ENCODE assay signal across 31 cellular contexts in genomic region chr1:226578946-226579639, GRCh38. TPM values are rescaled to one million over a fixed set of nuclear protein-coding genes. Genes with fewer than 3 reads are reported as not detected.
"Had no signal": no experiment of that assay in that cellular context is flagged by ENCODE, and none has a peak within 500 bp of the region (broad histone marks: within the 10 kb centered on the region; RNA-seq: fewer than 3 reads in every experiment).

No MANE protein-coding gene starts in this region.

- H3K27ac ChIP-seq: brain microvascular endothelial cell, cardiac muscle cell, KMS-11, SJCRH30 had no signal

- ATAC-seq: activated CD8-positive, alpha-beta memory T cell treated with anti-CD3 and anti-CD28 coated beads, Interleukin-2, amount 10 ng/mL, durations not matched to agents 7 days and 5 days; activated T-cell treated with anti-CD3 and anti-CD28 coated beads, Interleukin-2, amount 50 U/mL, for 4 hours; Panc1 had no signal

- H3K9me3 ChIP-seq: SJCRH30, SK-N-SH had no signal

- H3K4me2 ChIP-seq: KMS-11, SK-N-SH had no signal

- DNase-seq: activated B cell treated with CpG ODN at 0.5 μM for 24 hours; activated CD4-positive, alpha-beta T cell treated with anti-CD3 and anti-CD28 coated beads for 1 hour; activated CD4-positive, alpha-beta T cell treated with anti-CD3 and anti-CD28 coated beads, Interleukin-2, amount 10 ng/mL, durations not matched to agents 24 days and 14 days; activated CD4-positive, alpha-beta T cell treated with anti-CD3 and anti-CD28 coated beads, Interleukin-2, amount 50 U/mL, for 48 hours; activated CD8-positive, alpha-beta memory T cell treated with anti-CD3 and anti-CD28 coated beads, Interleukin-2, amount 10 ng/mL, durations not matched to agents 7 days and 5 days; activated effector memory CD4-positive, alpha-beta T cell treated with anti-CD3 and anti-CD28 coated beads, Interleukin-2, amount 50 U/mL, for 16 hours; activated naive CD4-positive, alpha-beta T cell treated with Interleukin-2 at 50 U/mL for 16 hours; activated naive CD8-positive, alpha-beta T cell treated with anti-CD3 and anti-CD28 coated beads for 36 hours; activated T-cell treated with anti-CD3 and anti-CD28 coated beads, Interleukin-2, amount 50 U/mL, for 4 hours; brain microvascular endothelial cell; cerebellar nuclear complex; NCI-H1092; NCI-H1417; NCI-H1694; NCI-H2029; NCI-H2107; NCI-H2171 treated with DMSO at 0.1 percent for 48 hours; NCI-H226; NCI-H526; NCI-H774; Right ventricle myocardium superior; RPMI8226; SJCRH30; SK-N-SH; T-helper 1 cell had no signal

- H3K36me3 ChIP-seq: brain microvascular endothelial cell, cardiac muscle cell, SJCRH30 had no signal

- H3K9ac ChIP-seq: KMS-11, SK-N-SH had no signal

- H3K27me3 ChIP-seq: brain microvascular endothelial cell, cardiac muscle cell, SJCRH30 had no signal

- H3K4me3 ChIP-seq: cardiac muscle cell, SJCRH30 had no signal

- H3K4me1 ChIP-seq: SJCRH30 had no signal

RNA-seq across cellular contexts. Expression of gene STUM, which starts 30.5 kb away (rescaled TPM):
- total RNA-seq: activated CD4-positive, alpha-beta T cell treated with anti-CD3 and anti-CD28 coated beads, Interleukin-2, amount 10 ng/mL, durations not matched to agents 24 days and 14 days; activated CD8-positive, alpha-beta memory T cell treated with anti-CD3 and anti-CD28 coated beads, Interleukin-2, amount 10 ng/mL, durations not matched to agents 7 days and 5 days; activated naive CD8-positive, alpha-beta T cell treated with anti-CD3 and anti-CD28 coated beads for 36 hours; activated T-cell treated with anti-CD3 and anti-CD28 coated beads, Interleukin-2, amount 50 U/mL, for 4 hours; NCI-H460; OCI-LY7; T-helper 2 cell treated with Interferon-gamma antibody and Interleukin-4, amounts not matched to agents 100 ng/mL and 5 ng/mL, for 36 hours had no signal
- polyA plus RNA-seq: SK-N-SH had no signal
